21 cellular contexts compared by ENCODE assay signal in genomic region chr11:119513141-119513805, GRCh38.
A peak's percentile ranks its signal among the peaks of the same experiment; 100 is the strongest.
DNase-seq lines count a peak whose midpoint lies in the region; ATAC-seq and TF ChIP-seq lines count a peak whose summit lies in the region.
"Had no signal": no experiment of that assay in that cellular context is flagged by ENCODE, and none has a peak within 500 bp of the region (broad histone marks: within the 10 kb centered on the region; RNA-seq: fewer than 3 reads in every experiment).

No MANE protein-coding gene starts in this region.

- H3K27me3 ChIP-seq in BLaER1 treated with 17β-estradiol and CSF1 and Interleukin-3, amounts not matched to agents 10 nM and 100 nM: no peaks in the 10 kb centered on the region
- no peaks in the 10 kb centered on the region for H3K27me3 ChIP-seq in GM23338 (ENCODE audit: insufficient read depth)
- no peaks in the 10 kb centered on the region for H3K27me3 ChIP-seq in WERI-Rb-1 (ENCODE audit: insufficient read depth, low read depth, severe bottlenecking)
- H3K27me3 ChIP-seq in MM.1S (replicated peaks; ENCODE audit: insufficient read depth, low read length): peaks cover 66% of the 10 kb centered on the region
- no peaks in the 10 kb centered on the region for H3K27me3 ChIP-seq in right lobe of liver
- H3K27me3 ChIP-seq: Peyer's patch, SJCRH30 had no signal

- H2AFZ ChIP-seq in GM23338 (no peak overlapping the region), MM.1S (ENCODE audit: low read length) (no peak overlapping the region)
- H2AFZ ChIP-seq: GM23248 had no signal

- H3K4me2 ChIP-seq in BLaER1 treated with 17β-estradiol and CSF1 and Interleukin-3, amounts not matched to agents 10 nM and 100 nM: peak overlapping the region; percentile 62 to 85 (median 78)
- no peak overlapping the region for H3K4me2 ChIP-seq in GM23338
- H3K4me2 ChIP-seq in MM.1S (ENCODE audit: low read depth, low read length): no peak overlapping the region

- TF ChIP-seq CTCF in GM23338 (conservative IDR thresholded peaks at IDR 0.05; ENCODE audit: low read depth in 2 of 2) (no peak), WERI-Rb-1 (IDR thresholded peaks at IDR 0.05; ENCODE audit: low read depth, low read length) (no peak), fibroblast of the aortic adventitia (IDR thresholded peaks at IDR 0.05; ENCODE audit: insufficient read depth, low read length) (no peak), MM.1S (IDR thresholded peaks at IDR 0.05; ENCODE audit: low read length) (no peak), right lobe of liver (IDR thresholded peaks at IDR 0.05) (no peak)

- no peak for TF ChIP-seq POLR2A in right lobe of liver (IDR thresholded peaks at IDR 0.05)

- H3F3A ChIP-seq in GM23338 (replicated peaks; ENCODE audit: low read depth): no peaks in the 10 kb centered on the region
- no peaks in the 10 kb centered on the region for H3F3A ChIP-seq in MM.1S (ENCODE audit: insufficient read depth, low read length)

- no peak overlapping the region for H3K27ac Mint-ChIP-seq in GM23338
- H3K27ac Mint-ChIP-seq: CD8-positive, alpha-beta memory T cell had no signal

- H3K9ac ChIP-seq in BLaER1 treated with 17β-estradiol and CSF1 and Interleukin-3, amounts not matched to agents 10 nM and 100 nM: peak overlapping the region in 2 of 11 experiments; percentile 5 to 24; a peak in 2 of 22 replicates
- no peak overlapping the region for H3K9ac ChIP-seq in MM.1S (ENCODE audit: low read length)
- H3K9ac ChIP-seq: GM23248 had no signal

- H3K4me1 ChIP-seq in BLaER1 treated with 17β-estradiol and CSF1 and Interleukin-3, amounts not matched to agents 10 nM and 100 nM: peaks cover 44 to 51% (median 49%) of the 10 kb centered on the region in 10 experiments
- H3K4me1 ChIP-seq in GM23338 (ENCODE audit: insufficient read depth) (peaks cover 3% of the 10 kb centered on the region; the same call in 1 of the 2 replicates), MM.1S (ENCODE audit: low read length) (no peaks in the 10 kb centered on the region), right lobe of liver (no peaks in the 10 kb centered on the region)
- H3K4me1 ChIP-seq: Peyer's patch had no signal

- no peaks in the 10 kb centered on the region for H3K36me3 Mint-ChIP-seq in GM23338 (ENCODE audit: low read depth)
- H3K36me3 Mint-ChIP-seq: CD8-positive, alpha-beta memory T cell had no signal

- H3K4me3 Mint-ChIP-seq in GM23338: no peak overlapping the region
- H3K4me3 Mint-ChIP-seq: CD8-positive, alpha-beta memory T cell had no signal

- H3K27ac ChIP-seq in BLaER1 treated with 17β-estradiol and CSF1 and Interleukin-3, amounts not matched to agents 10 nM and 100 nM: 0 out of 22 replicates have a peak overlapping the region, but pooled peaks of 1 of the 11 experiments have one; percentile 30
- H3K27ac ChIP-seq in GM23338 (ENCODE audit: low read depth): no peak overlapping the region
- peak overlapping the region; percentile 80 for H3K27ac ChIP-seq in WERI-Rb-1
- H3K27ac ChIP-seq in MM.1S (ENCODE audit: low read length): no peak overlapping the region
- no peak overlapping the region for H3K27ac ChIP-seq in right lobe of liver
- H3K27ac ChIP-seq: C4-2B, GM23248, Peyer's patch, SJCRH30 had no signal

- 33% methylated on average over 7 of the region's 12 CpGs for WGBS in right lobe of liver (ENCODE audit: insufficient coverage, low coverage, low lambda C conversion rate, missing lambda C conversion rate)

- H3K36me3 ChIP-seq in BLaER1 treated with 17β-estradiol and CSF1 and Interleukin-3, amounts not matched to agents 10 nM and 100 nM: no peaks in the 10 kb centered on the region
- H3K36me3 ChIP-seq in GM23338 (ENCODE audit: insufficient read depth) (no peaks in the 10 kb centered on the region), WERI-Rb-1 (no peaks in the 10 kb centered on the region), MM.1S (replicated peaks; ENCODE audit: insufficient read depth, low read length) (no peaks in the 10 kb centered on the region), right lobe of liver (no peaks in the 10 kb centered on the region)
- H3K36me3 ChIP-seq: Peyer's patch, SJCRH30 had no signal

- intact Hi-C loops in right lobe of liver (cut with DNase I): no loop called here

- peaks cover 9% of the 10 kb centered on the region for H3K27me3 Mint-ChIP-seq in GM23338 (ENCODE audit: insufficient read depth, low read depth, poor library complexity)

- no peaks in the 10 kb centered on the region; a peak in 1 of 22 replicates for H4K20me1 ChIP-seq in BLaER1 treated with 17β-estradiol and CSF1 and Interleukin-3, amounts not matched to agents 10 nM and 100 nM
- no peaks in the 10 kb centered on the region; the same call in 1 of the 2 replicates for H4K20me1 ChIP-seq in GM23338 (replicated peaks; ENCODE audit: insufficient read depth)
- H4K20me1 ChIP-seq in MM.1S (ENCODE audit: insufficient read depth, low read length): no peaks in the 10 kb centered on the region

- peaks cover 8% of the 10 kb centered on the region for H3K4me1 Mint-ChIP-seq in GM23338
- H3K4me1 Mint-ChIP-seq: CD8-positive, alpha-beta memory T cell had no signal

- H3K4me3 ChIP-seq in BLaER1 treated with 17β-estradiol and CSF1 and Interleukin-3, amounts not matched to agents 10 nM and 100 nM: no peak overlapping the region
- H3K4me3 ChIP-seq in GM23338 (no peak overlapping the region), WERI-Rb-1 (ENCODE audit: low read depth, low read length) (no peak overlapping the region), fibroblast of the aortic adventitia (ENCODE audit: low read depth, low read length) (no peak overlapping the region), MM.1S (ENCODE audit: low read length) (no peak overlapping the region), right lobe of liver (no peak overlapping the region)
- H3K4me3 ChIP-seq: GM23248, Peyer's patch, SJCRH30 had no signal

- H3K79me2 ChIP-seq in GM23338 (replicated peaks; ENCODE audit: insufficient read depth): no peaks in the 10 kb centered on the region
- H3K79me2 ChIP-seq in MM.1S (ENCODE audit: low read length): no peaks in the 10 kb centered on the region

- H3K9me2 ChIP-seq in GM23338 (ENCODE audit: insufficient read depth) (no peaks in the 10 kb centered on the region), MM.1S (replicated peaks; ENCODE audit: insufficient read depth, low read length) (no peaks in the 10 kb centered on the region)

- peaks cover 11% of the 10 kb centered on the region for H3K9me3 Mint-ChIP-seq in GM23338
- H3K9me3 Mint-ChIP-seq: CD8-positive, alpha-beta memory T cell had no signal

- peaks cover 0 to 7% (median 0%) of the 10 kb centered on the region in 11 experiments; a peak in 1 of 22 replicates for H3K9me3 ChIP-seq in BLaER1 treated with 17β-estradiol and CSF1 and Interleukin-3, amounts not matched to agents 10 nM and 100 nM (replicated peaks in 1 of 11)
- H3K9me3 ChIP-seq in WERI-Rb-1 (ENCODE audit: severe bottlenecking) (no peaks in the 10 kb centered on the region), MM.1S (replicated peaks; ENCODE audit: insufficient read depth, low read length) (no peaks in the 10 kb centered on the region), right lobe of liver (no peaks in the 10 kb centered on the region)
- H3K9me3 ChIP-seq: Peyer's patch, SJCRH30 had no signal

- ATAC-seq in GM23338 (peak; percentile 21; the same call in 1 of the 3 replicates), right lobe of liver (no peak)
- ATAC-seq: HCT116 had no signal

- DNase-seq in GM23338 (ENCODE audit: low spot score) (no peak), WERI-Rb-1 (peak; percentile 84), fibroblast of the aortic adventitia (ENCODE audit: low read depth) (peak; percentile 27), MM.1S (no peak), Kasumi-1 (lab: John Stamatoyannopoulos, UW) (no peak), right lobe of liver (no peak)
- DNase-seq: Calu3; CD8-positive, alpha-beta memory T cell; DMS79; GM23248; KG1; MV-4-11; NCI-H1694; NCI-H2081; NCI-H748 treated with DMSO at 0.1 percent for 48 hours; Peyer's patch; T-helper 1 cell had no signal

TF ChIP-seq in GM23338, 12 proteins besides CTCF, POLR2A, EP300 and RAD21:
- TF ChIP-seq EZH2 (IDR thresholded peaks at IDR 0.05; ENCODE audit: low read depth, unreplicated experiment) (no peak), STAT1 (IDR thresholded peaks at IDR 0.05; ENCODE audit: unreplicated experiment) (no peak), POLR2AphosphoS5 (IDR thresholded peaks at IDR 0.05; ENCODE audit: low read depth) (no peak), ZNF114 (CRISPR knock-in tag; IDR thresholded peaks at IDR 0.05) (no peak), ZNF331 (CRISPR knock-in tag; IDR thresholded peaks at IDR 0.05; ENCODE audit: low read depth) (no peak), ETS1 (IDR thresholded peaks at IDR 0.05) (no peak)
- TF ChIP-seq, protein P1, sequence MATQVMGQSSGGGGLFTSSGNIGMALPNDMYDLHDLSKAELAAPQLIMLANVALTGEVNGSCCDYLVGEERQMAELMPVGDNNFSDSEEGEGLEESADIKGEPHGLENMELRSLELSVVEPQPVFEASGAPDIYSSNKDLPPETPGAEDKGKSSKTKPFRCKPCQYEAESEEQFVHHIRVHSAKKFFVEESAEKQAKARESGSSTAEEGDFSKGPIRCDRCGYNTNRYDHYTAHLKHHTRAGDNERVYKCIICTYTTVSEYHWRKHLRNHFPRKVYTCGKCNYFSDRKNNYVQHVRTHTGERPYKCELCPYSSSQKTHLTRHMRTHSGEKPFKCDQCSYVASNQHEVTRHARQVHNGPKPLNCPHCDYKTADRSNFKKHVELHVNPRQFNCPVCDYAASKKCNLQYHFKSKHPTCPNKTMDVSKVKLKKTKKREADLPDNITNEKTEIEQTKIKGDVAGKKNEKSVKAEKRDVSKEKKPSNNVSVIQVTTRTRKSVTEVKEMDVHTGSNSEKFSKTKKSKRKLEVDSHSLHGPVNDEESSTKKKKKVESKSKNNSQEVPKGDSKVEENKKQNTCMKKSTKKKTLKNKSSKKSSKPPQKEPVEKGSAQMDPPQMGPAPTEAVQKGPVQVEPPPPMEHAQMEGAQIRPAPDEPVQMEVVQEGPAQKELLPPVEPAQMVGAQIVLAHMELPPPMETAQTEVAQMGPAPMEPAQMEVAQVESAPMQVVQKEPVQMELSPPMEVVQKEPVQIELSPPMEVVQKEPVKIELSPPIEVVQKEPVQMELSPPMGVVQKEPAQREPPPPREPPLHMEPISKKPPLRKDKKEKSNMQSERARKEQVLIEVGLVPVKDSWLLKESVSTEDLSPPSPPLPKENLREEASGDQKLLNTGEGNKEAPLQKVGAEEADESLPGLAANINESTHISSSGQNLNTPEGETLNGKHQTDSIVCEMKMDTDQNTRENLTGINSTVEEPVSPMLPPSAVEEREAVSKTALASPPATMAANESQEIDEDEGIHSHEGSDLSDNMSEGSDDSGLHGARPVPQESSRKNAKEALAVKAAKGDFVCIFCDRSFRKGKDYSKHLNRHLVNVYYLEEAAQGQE (IDR thresholded peaks at IDR 0.05; ENCODE audit: unreplicated experiment): no peak

Comparison
In these comparisons a context has a peak if more than half of its experiments do, and no peak if none do; other contexts are left out.
1. H3K4me2 ChIP-seq: peak in BLaER1 treated with 17β-estradiol and CSF1 and Interleukin-3, amounts not matched to agents 10 nM and 100 nM (11 of 11); none in GM23338 (single experiment) and MM.1S (single experiment).
2. DNase-seq: peak in WERI-Rb-1 (single experiment) and fibroblast of the aortic adventitia (single experiment); none in GM23338 (single experiment), MM.1S (single experiment), Kasumi-1 (0 of 2) and right lobe of liver (0 of 3).